ENCODE assay signal across 1 cellular context in genomic region chr1:86362807-86363206, GRCh38.
TF ChIP-seq lines count a peak whose summit lies in the region.

No MANE protein-coding gene starts in this region.

TF ChIP-seq in WTC11, 78 proteins besides CTCF, POLR2A, EP300 and RAD21 (continued from another document):
- TF ChIP-seq AFF4 (CRISPR knock-in tag; IDR thresholded peaks at IDR 0.05; ENCODE audit: borderline replicate concordance) (no peak), SMAD4 (CRISPR knock-in tag; IDR thresholded peaks at IDR 0.05) (no peak), KAT7 (CRISPR knock-in tag; IDR thresholded peaks at IDR 0.05; ENCODE audit: borderline replicate concordance) (no peak), FOXK1 (CRISPR knock-in tag; IDR thresholded peaks at IDR 0.05) (no peak), ZNF532 (CRISPR knock-in tag; IDR thresholded peaks at IDR 0.05; ENCODE audit: borderline replicate concordance) (no peak), SP1 (CRISPR knock-in tag; conservative IDR thresholded peaks at IDR 0.05) (no peak), USF2 (CRISPR knock-in tag; IDR thresholded peaks at IDR 0.05) (no peak), TP53 (CRISPR knock-in tag; IDR thresholded peaks at IDR 0.05) (no peak)
- TF ChIP-seq, protein P1, sequence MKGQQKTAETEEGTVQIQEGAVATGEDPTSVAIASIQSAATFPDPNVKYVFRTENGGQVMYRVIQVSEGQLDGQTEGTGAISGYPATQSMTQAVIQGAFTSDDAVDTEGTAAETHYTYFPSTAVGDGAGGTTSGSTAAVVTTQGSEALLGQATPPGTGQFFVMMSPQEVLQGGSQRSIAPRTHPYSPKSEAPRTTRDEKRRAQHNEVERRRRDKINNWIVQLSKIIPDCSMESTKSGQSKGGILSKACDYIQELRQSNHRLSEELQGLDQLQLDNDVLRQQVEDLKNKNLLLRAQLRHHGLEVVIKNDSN (CRISPR knock-in tag; IDR thresholded peaks at IDR 0.05): no peak
